In genomic region chr10:65723525-65723924, GRCh38 we compare ENCODE assay signal across 18 cellular contexts.
"Had no signal": no experiment of that assay in that cellular context is flagged by ENCODE, and none has a peak within 500 bp of the region (broad histone marks: within the 10 kb centered on the region; RNA-seq: fewer than 3 reads in every experiment).

No MANE protein-coding gene starts in this region.

- H3K4me1 ChIP-seq: gastrocnemius medialis, upper lobe of right lung had no signal

- H3K4me3 Mint-ChIP-seq: activated CD8-positive, alpha-beta memory T cell treated with anti-CD3 and anti-CD28 coated beads, Interleukin-2, amount 10 ng/mL, durations not matched to agents 7 days and 5 days; activated T-cell treated with anti-CD3 and anti-CD28 coated beads, Interleukin-2, amount 50 U/mL, for 24 hours; endodermal cell; neural crest cell had no signal

- H3K36me3 Mint-ChIP-seq: activated CD8-positive, alpha-beta memory T cell treated with anti-CD3 and anti-CD28 coated beads, Interleukin-2, amount 10 ng/mL, durations not matched to agents 7 days and 5 days had no signal

- H3K9me3 ChIP-seq: gastrocnemius medialis, thoracic aorta, upper lobe of right lung had no signal

- ATAC-seq: activated CD8-positive, alpha-beta memory T cell treated with anti-CD3 and anti-CD28 coated beads, Interleukin-2, amount 10 ng/mL, durations not matched to agents 7 days and 5 days; gastrocnemius medialis; left lobe of liver; sciatic nerve; upper lobe of right lung had no signal

- H3K4me3 ChIP-seq: dorsolateral prefrontal cortex, gastrocnemius medialis, thoracic aorta, upper lobe of right lung had no signal

- H3K27me3 Mint-ChIP-seq: activated CD8-positive, alpha-beta memory T cell treated with anti-CD3 and anti-CD28 coated beads, Interleukin-2, amount 10 ng/mL, durations not matched to agents 7 days and 5 days; activated T-cell treated with anti-CD3 and anti-CD28 coated beads, Interleukin-2, amount 50 U/mL, for 24 hours had no signal

- FAIRE-seq: astrocyte, keratinocyte had no signal

- H3K27me3 ChIP-seq: dorsolateral prefrontal cortex, gastrocnemius medialis, upper lobe of right lung had no signal

- H3K36me3 ChIP-seq: gastrocnemius medialis, thoracic aorta, upper lobe of right lung had no signal

- H3K4me1 Mint-ChIP-seq: activated CD8-positive, alpha-beta memory T cell treated with anti-CD3 and anti-CD28 coated beads, Interleukin-2, amount 10 ng/mL, durations not matched to agents 7 days and 5 days; endodermal cell; neural crest cell had no signal

- H3K27ac ChIP-seq: dorsolateral prefrontal cortex, gastrocnemius medialis, thoracic aorta, upper lobe of right lung, VCaP had no signal

- H3K9me3 Mint-ChIP-seq: endodermal cell, neural crest cell had no signal

- H3K27ac Mint-ChIP-seq: activated CD8-positive, alpha-beta memory T cell treated with anti-CD3 and anti-CD28 coated beads, Interleukin-2, amount 10 ng/mL, durations not matched to agents 7 days and 5 days; activated T-cell treated with anti-CD3 and anti-CD28 coated beads, Interleukin-2, amount 50 U/mL, for 24 hours; endodermal cell had no signal

- DNase-seq: activated CD4-positive, alpha-beta T cell treated with anti-CD3 and anti-CD28 coated beads for 1 hour; activated CD4-positive, alpha-beta T cell treated with anti-CD3 and anti-CD28 coated beads, Interleukin-2, amount 50 U/mL, for 48 hours; activated CD8-positive, alpha-beta memory T cell treated with anti-CD3 and anti-CD28 coated beads, Interleukin-2, amount 10 ng/mL, durations not matched to agents 7 days and 5 days; activated effector memory CD4-positive, alpha-beta T cell treated with Interleukin-2 at 50 U/mL for 16 hours; activated naive CD4-positive, alpha-beta T cell treated with anti-CD3 and anti-CD28 coated beads, Interleukin-2, amount 50 U/mL, for 16 hours; activated T-cell treated with anti-CD3 and anti-CD28 coated beads, Interleukin-2, amount 50 U/mL, for 24 hours; dorsolateral prefrontal cortex; endodermal cell; erythroblast; gastrocnemius medialis; upper lobe of right lung had no signal
